Comparison of ENCODE assay signal across 24 cellular contexts in genomic region chr7:54989826-54990225, GRCh38.
"Had no signal": no experiment of that assay in that cellular context is flagged by ENCODE, and none has a peak within 500 bp of the region (broad histone marks: within the 10 kb centered on the region; RNA-seq: fewer than 3 reads in every experiment).

No MANE protein-coding gene starts in this region.

- H3K4me2 ChIP-seq: SK-N-SH had no signal

- DNase-seq: IMR-90, Karpas-422, KG1, MG63, NCI-H1092, NCI-H1105 treated with DMSO at 0.1 percent for 48 hours, NCI-H1417 treated with DMSO at 0.1 percent for 48 hours, NCI-H146, NCI-H1694 treated with DMSO at 0.1 percent for 48 hours, NCI-H2029, NCI-H2081 treated with DMSO at 0.1 percent for 48 hours, NCI-H2171, NCI-H226, NCI-H446, NCI-H510A, NCI-H524 treated with DMSO at 0.1 percent for 48 hours, NCI-H69, NCI-H774, PC-3, SHP77, SK-N-SH had no signal

- ATAC-seq: HepG2, Panc1, PC-3 had no signal

- FAIRE-seq: HepG2 had no signal

- H3K4me3 ChIP-seq: MG63 had no signal

- H3K36me3 ChIP-seq: MG63 had no signal

- H3K9me3 ChIP-seq: MG63 had no signal

- H3K27ac ChIP-seq: RWPE1 had no signal

- H3K9ac ChIP-seq: SK-N-SH had no signal

- H3K27me3 ChIP-seq: MG63 had no signal
